12 cellular contexts compared by ENCODE assay signal in the genomic region with DNA sequence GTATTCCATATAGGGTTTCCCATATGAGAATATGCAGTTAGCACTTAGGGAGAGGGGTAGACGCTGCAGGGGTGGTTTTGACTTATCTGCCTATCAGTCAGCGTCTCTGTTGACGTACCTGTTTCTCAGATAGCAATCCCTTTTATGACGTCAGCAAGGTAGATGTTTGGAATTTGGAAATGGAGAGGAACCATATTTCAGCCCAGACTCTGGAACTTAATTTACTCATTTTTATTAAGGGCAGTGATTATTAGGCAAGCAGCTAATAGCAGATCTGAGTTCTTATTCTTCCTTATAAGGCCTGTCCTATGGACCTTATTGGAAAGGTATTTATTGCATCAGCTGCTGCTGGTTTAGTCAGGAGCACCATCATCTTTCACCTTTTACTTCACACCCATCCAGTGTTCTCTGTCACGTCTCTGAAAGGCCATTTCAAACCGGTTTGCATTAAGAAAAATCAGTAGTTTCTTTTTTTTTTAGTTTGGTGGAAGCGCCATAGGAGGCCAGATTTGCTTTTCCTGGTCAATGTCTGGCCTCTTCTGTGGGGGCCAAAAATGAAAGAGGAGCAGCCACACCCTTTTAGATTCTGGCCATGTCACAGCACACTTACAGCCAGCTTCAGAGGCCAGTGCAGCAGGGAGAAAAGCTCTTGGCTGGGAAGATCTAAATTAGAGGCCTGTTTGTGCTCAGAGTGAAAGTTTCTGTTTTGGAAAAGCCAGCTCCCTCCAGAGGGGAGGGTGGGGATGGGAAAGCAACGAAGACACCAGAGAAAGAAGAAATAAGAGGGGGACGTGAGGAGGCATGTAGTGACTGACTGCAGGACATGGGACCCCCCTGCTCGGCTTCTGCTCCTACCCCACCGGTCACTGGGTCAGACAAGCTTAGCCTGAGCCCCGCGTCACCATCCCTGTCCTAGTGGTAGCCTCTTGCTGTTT.
DNase-seq lines count a peak whose midpoint lies in the region; ATAC-seq and TF ChIP-seq lines count a peak whose summit lies in the region.
"Had no signal": no experiment of that assay in that cellular context is flagged by ENCODE, and none has a peak within 500 bp of the region (broad histone marks: within the 10 kb centered on the region; RNA-seq: fewer than 3 reads in every experiment).

No MANE protein-coding gene starts in this region.

- dilution Hi-C loops in IMR-90 (cut with HindIII; ENCODE audit: low sequenced_read_pairs, unreplicated experiment) = no loop called here

- H3K79me1 ChIP-seq in IMR-90 (ENCODE audit: low read depth in 1 of 2, low read length in 2 of 2) (peaks cover 24 to 55% of the 10 kb centered on the region in 2 experiments), mesendoderm (ENCODE audit: low read length) (peaks cover 5% of the 10 kb centered on the region)

- no CpG with 5 or more reads among the region's 13 CpGs for WGBS in IMR-90 (ENCODE audit: extremely low coverage in 2 of 2, insufficient read length in 1 of 2), 2 experiments
- 94 to 98% methylated on average over 10 to 13 of the region's 13 CpGs for WGBS in endodermal cell (ENCODE audit: insufficient coverage in 1 of 2, insufficient read length in 1 of 2), 2 experiments
- no CpG with 5 or more reads among the region's 13 CpGs for WGBS in mesendoderm (ENCODE audit: extremely low coverage, insufficient coverage, low lambda C conversion rate)

- no peak overlapping the region for H2BK15ac ChIP-seq in IMR-90 (ENCODE audit: low read depth, low read length)
- H2BK15ac ChIP-seq in mesendoderm (replicated peaks; ENCODE audit: low read depth) = no peak overlapping the region

- DNase-seq in IMR-90 (no peak), endodermal cell (peak; percentile 29), mesendoderm (no peak), type B pancreatic cell (ENCODE audit: extremely low spot score, unreplicated experiment) (no peak)
- no peak for DNase-seq in effector CD8-positive, alpha-beta T cell (lab: John Stamatoyannopoulos, UW)
- DNase-seq: islet precursor cell, KG1, NCI-H2029, PC-3 had no signal

- H2AFZ ChIP-seq in IMR-90 (replicated peaks; ENCODE audit: low read length, poor library complexity) = no peak overlapping the region

- no peak overlapping the region for H3K18ac ChIP-seq in IMR-90 (ENCODE audit: low read depth, low read length)
- H3K18ac ChIP-seq in mesendoderm (ENCODE audit: low read length) = peak overlapping the region; percentile 19

- H3K14ac ChIP-seq in IMR-90 (replicated peaks; ENCODE audit: low read depth, low read length) = no peak overlapping the region

- no TSS peak for BruUV-seq in IMR-90 (replicated peaks; lab: Mats Ljungman, UMichigan)

- H3K4me3 Mint-ChIP-seq in endodermal cell (no peak overlapping the region), type B pancreatic cell (peak overlapping the region; percentile 30)

- H4K8ac ChIP-seq in IMR-90 (ENCODE audit: low read depth in 2 of 2, low read length in 2 of 2) (peak overlapping the region in 1 of 2 experiments; percentile 22; a peak in 1 of 4 replicates), mesendoderm (ENCODE audit: low read depth, low read length) (no peak overlapping the region)

- H3K23ac ChIP-seq in IMR-90 (ENCODE audit: low read depth, low read length) (no peak overlapping the region), mesendoderm (ENCODE audit: low read length) (peak overlapping the region; percentile 15)

- H2AK5ac ChIP-seq in IMR-90 (ENCODE audit: low read depth, low read length) (peak overlapping the region; percentile 53; the same call in 1 of the 2 replicates), mesendoderm (ENCODE audit: low read length) (no peak overlapping the region)

- no peak overlapping the region for H3K4me3 ChIP-seq in IMR-90 (ENCODE audit: insufficient read depth, low read depth, low read length)
- no peak overlapping the region for H3K4me3 ChIP-seq in endodermal cell (ENCODE audit: low read length)
- no peak overlapping the region for H3K4me3 ChIP-seq in mesendoderm (ENCODE audit: low read length)

- peak overlapping the region; percentile 26; the same call in 1 of the 2 replicates for H2BK120ac ChIP-seq in IMR-90 (ENCODE audit: low read depth, low read length)
- no peak overlapping the region for H2BK120ac ChIP-seq in mesendoderm (ENCODE audit: low read depth, low read length)

- H3K27ac Mint-ChIP-seq in endodermal cell = no peak overlapping the region
- H3K27ac Mint-ChIP-seq in type B pancreatic cell = peak overlapping the region; percentile 89

- CTCF ChIA-PET in IMR-90 (lab: Yijun Ruan, JAX) = no interaction called here

- H3K27me3 ChIP-seq in IMR-90 (ENCODE audit: control insufficient read depth, insufficient read depth, low read length) (no peaks in the 10 kb centered on the region), endodermal cell (ENCODE audit: control insufficient read depth, insufficient read depth, low read length, poor library complexity, severe bottlenecking) (no peaks in the 10 kb centered on the region), mesendoderm (ENCODE audit: insufficient read depth, low read length, poor library complexity) (no peaks in the 10 kb centered on the region)
- H3K27me3 ChIP-seq: neutrophil had no signal

- H3K9me1 ChIP-seq in IMR-90 (ENCODE audit: insufficient read depth, low read length) = peaks cover 11% of the 10 kb centered on the region

- H3K9me3 ChIP-seq in IMR-90 (ENCODE audit: control insufficient read depth, insufficient read depth, low read length) = no peaks in the 10 kb centered on the region
- no peaks in the 10 kb centered on the region for H3K9me3 ChIP-seq in endodermal cell (ENCODE audit: control insufficient read depth, low read length)
- H3K9me3 ChIP-seq: neutrophil had no signal

- H3K36me3 ChIP-seq in IMR-90 (ENCODE audit: control insufficient read depth, insufficient read depth, low read length) (peaks cover 12% of the 10 kb centered on the region), endodermal cell (ENCODE audit: control insufficient read depth, insufficient read depth, low read length) (peaks cover 77% of the 10 kb centered on the region), mesendoderm (ENCODE audit: control insufficient read depth, insufficient read depth, low read length) (no peaks in the 10 kb centered on the region)
- H3K36me3 ChIP-seq: neutrophil had no signal

- H3K36me3 Mint-ChIP-seq in endodermal cell (ENCODE audit: low read depth) = peaks cover 86% of the 10 kb centered on the region
- H3K36me3 Mint-ChIP-seq in type B pancreatic cell = peaks cover 38% of the 10 kb centered on the region

- H4K91ac ChIP-seq in IMR-90 (ENCODE audit: insufficient read depth, low read depth, low read length) = peak overlapping the region; percentile 1; the same call in 1 of the 2 replicates

- no peak overlapping the region for H2BK5ac ChIP-seq in IMR-90 (ENCODE audit: low read depth, low read length, poor library complexity, severe bottlenecking)
- no peak overlapping the region for H2BK5ac ChIP-seq in mesendoderm (ENCODE audit: low read length)

- no peaks in the 10 kb centered on the region for H3K9me3 Mint-ChIP-seq in endodermal cell
- H3K9me3 Mint-ChIP-seq in type B pancreatic cell = no peaks in the 10 kb centered on the region

- H3K79me2 ChIP-seq in mesendoderm (ENCODE audit: control insufficient read depth, insufficient read depth, low read length) = peaks cover 2% of the 10 kb centered on the region

- in situ Hi-C loops in IMR-90 (cut with MboI; ENCODE audit: low sequenced_read_pairs) = no loop called here

- H3K4me1 ChIP-seq in IMR-90 (ENCODE audit: control insufficient read depth, insufficient read depth, low read length) = peaks cover 14% of the 10 kb centered on the region
- peaks cover 9% of the 10 kb centered on the region for H3K4me1 ChIP-seq in endodermal cell (ENCODE audit: control insufficient read depth, insufficient read depth, low read length)
- peaks cover 13% of the 10 kb centered on the region for H3K4me1 ChIP-seq in mesendoderm (ENCODE audit: control insufficient read depth, low read depth, low read length)

- ATAC-seq in IMR-90 (ENCODE audit: low read depth) = no peak
- ATAC-seq in GM18502 (IDR thresholded peaks at IDR 0.05; ENCODE audit: poor library complexity, unreplicated experiment) = no peak
- ATAC-seq in GM21423 (IDR thresholded peaks at IDR 0.05; ENCODE audit: unreplicated experiment) = no peak
- ATAC-seq: PC-3 had no signal

- intact Hi-C loops in IMR-90 (cut with micrococcal nuclease) = no loop called here

- TF ChIP-seq POLR2A in IMR-90 (IDR thresholded peaks at IDR 0.05; ENCODE audit: low read depth, low read length) = no peak

- H3K27ac ChIP-seq in IMR-90 (ENCODE audit: insufficient read depth, low read length) (no peak overlapping the region), endodermal cell (ENCODE audit: low read depth, low read length) (no peak overlapping the region), mesendoderm (ENCODE audit: low read depth, low read length) (no peak overlapping the region)
- H3K27ac ChIP-seq: neutrophil had no signal

- 0 out of 2 replicates have a peak overlapping the region, but pooled peaks have one; percentile 5 for H2BK20ac ChIP-seq in IMR-90 (ENCODE audit: low read depth, low read length)

- H3K9ac ChIP-seq in IMR-90 (ENCODE audit: low read depth, low read length) = no peak overlapping the region
- no peak overlapping the region for H3K9ac ChIP-seq in endodermal cell (ENCODE audit: extremely low read depth, low read length, poor library complexity, severe bottlenecking)
- no peak overlapping the region for H3K9ac ChIP-seq in mesendoderm (ENCODE audit: low read length)

- H3K4me1 Mint-ChIP-seq in endodermal cell (peaks cover 44% of the 10 kb centered on the region), type B pancreatic cell (ENCODE audit: unreplicated experiment) (peaks cover 42% of the 10 kb centered on the region)

- H4K5ac ChIP-seq in IMR-90 (ENCODE audit: low read depth, low read length) (no peak overlapping the region; the same call in 1 of the 2 replicates), mesendoderm (ENCODE audit: low read length) (no peak overlapping the region)

- H3K4ac ChIP-seq in IMR-90 (ENCODE audit: low read depth, low read length) (peak overlapping the region; percentile 41), mesendoderm (ENCODE audit: low read depth, low read length) (no peak overlapping the region)

- no peak for TF ChIP-seq RAD21 in IMR-90 (IDR thresholded peaks at IDR 0.05; ENCODE audit: low read length)

- H4K20me1 ChIP-seq in IMR-90 (ENCODE audit: insufficient read depth, low read length) = no peaks in the 10 kb centered on the region

- H3K27me3 Mint-ChIP-seq in endodermal cell (ENCODE audit: insufficient read depth) (no peaks in the 10 kb centered on the region), type B pancreatic cell (no peaks in the 10 kb centered on the region)

- no peak overlapping the region for H3K4me2 ChIP-seq in IMR-90 (ENCODE audit: low read depth, low read length)
- H3K4me2 ChIP-seq in mesendoderm (ENCODE audit: low read length) = no peak overlapping the region

- H2AK9ac ChIP-seq in IMR-90 (replicated peaks; ENCODE audit: low read depth, low read length, poor library complexity) = no peak overlapping the region

- TF ChIP-seq CTCF in IMR-90 (conservative IDR thresholded peaks at IDR 0.05; ENCODE audit: low read depth, low read length) (no peak), endodermal cell (conservative IDR thresholded peaks at IDR 0.05) (no peak), type B pancreatic cell (conservative IDR thresholded peaks at IDR 0.05) (no peak)

- POLR2A ChIA-PET in IMR-90 (lab: Charles Lee; ENCODE audit: unreplicated experiment) = no interaction called here

- H3K56ac ChIP-seq in IMR-90 (ENCODE audit: extremely low read depth, insufficient read depth, low read length) (no peak overlapping the region), mesendoderm (ENCODE audit: low read length) (no peak overlapping the region)
